8 cellular contexts compared by ENCODE assay signal in genomic region chr16:24729967-24730815, GRCh38. TPM values are rescaled to one million over a fixed set of nuclear protein-coding genes. Genes with fewer than 3 reads are reported as not detected.
A peak's percentile ranks its signal among the peaks of the same experiment; 100 is the strongest.
DNase-seq lines count a peak whose midpoint lies in the region; ATAC-seq and TF ChIP-seq lines count a peak whose summit lies in the region.

No MANE protein-coding gene starts in this region.

- H3K9me3 Mint-ChIP-seq in activated T-helper 2 cell treated with anti-CD3 and anti-CD28 coated beads, Interferon-gamma antibody, Interleukin-2, Interleukin-4, amounts not matched to agents 10 μg/mL and 5 μg/mL and 100 μg/mL, durations not matched to agents 14 hours and 24 hours and 36 hours: no peaks in the 10 kb centered on the region

- H3K4me3 Mint-ChIP-seq in activated T-helper 2 cell treated with anti-CD3 and anti-CD28 coated beads, Interferon-gamma antibody, Interleukin-2, Interleukin-4, amounts not matched to agents 10 μg/mL and 5 μg/mL and 100 μg/mL, durations not matched to agents 14 hours and 24 hours and 36 hours (ENCODE audit: low read depth): peak overlapping the region; percentile 98

- H3K36me3 Mint-ChIP-seq in activated T-helper 2 cell treated with anti-CD3 and anti-CD28 coated beads, Interferon-gamma antibody, Interleukin-2, Interleukin-4, amounts not matched to agents 10 μg/mL and 5 μg/mL and 100 μg/mL, durations not matched to agents 14 hours and 24 hours and 36 hours (ENCODE audit: low read depth): peaks cover 36% of the 10 kb centered on the region

- no peak for TF ChIP-seq CTCF in fibroblast of villous mesenchyme (IDR thresholded peaks at IDR 0.05; ENCODE audit: insufficient read depth, low read depth, low read length)

- peak; percentile 22 for ATAC-seq in GM19025 (IDR thresholded peaks at IDR 0.05; ENCODE audit: low read depth, unreplicated experiment)
- no peak for ATAC-seq in HG02970 (IDR thresholded peaks at IDR 0.05; ENCODE audit: low FRiP score, unreplicated experiment)

- DNase-seq in AG08395 (ENCODE audit: low spot score) (peak; percentile 14), NAMALWA (ENCODE audit: low spot score) (peak; percentile 52), fibroblast of villous mesenchyme (ENCODE audit: low read depth) (peak; percentile 28), occipital lobe (lab: John Stamatoyannopoulos, UW) (peak; percentile 21), NCI-H1930 (lab: John Stamatoyannopoulos, UW) (no peak)
- peak; percentile 26 for DNase-seq in activated T-helper 2 cell treated with anti-CD3 and anti-CD28 coated beads, Interferon-gamma antibody, Interleukin-2, Interleukin-4, amounts not matched to agents 10 μg/mL and 5 μg/mL and 100 μg/mL, durations not matched to agents 14 hours and 24 hours and 36 hours (ENCODE audit: low spot score)

- H3K27ac Mint-ChIP-seq in activated T-helper 2 cell treated with anti-CD3 and anti-CD28 coated beads, Interferon-gamma antibody, Interleukin-2, Interleukin-4, amounts not matched to agents 10 μg/mL and 5 μg/mL and 100 μg/mL, durations not matched to agents 14 hours and 24 hours and 36 hours: peak overlapping the region; percentile 97

- intact Hi-C loops in activated T-helper 2 cell treated with anti-CD3 and anti-CD28 coated beads, Interferon-gamma antibody, Interleukin-2, Interleukin-4, amounts not matched to agents 10 μg/mL and 5 μg/mL and 100 μg/mL, durations not matched to agents 14 hours and 24 hours and 36 hours (cut with micrococcal nuclease): loop anchor here (2.0 to 10.0 kb wide), 3 partner anchors 145 to 285 kb away; partner anchors contain the start of genes ARHGAP17 and RBBP6

- H3K4me1 Mint-ChIP-seq in activated T-helper 2 cell treated with anti-CD3 and anti-CD28 coated beads, Interferon-gamma antibody, Interleukin-2, Interleukin-4, amounts not matched to agents 10 μg/mL and 5 μg/mL and 100 μg/mL, durations not matched to agents 14 hours and 24 hours and 36 hours (ENCODE audit: low read depth): peaks cover 36% of the 10 kb centered on the region

- H3K4me3 ChIP-seq in fibroblast of villous mesenchyme (ENCODE audit: low read depth, low read length): peak overlapping the region; percentile 95

- H3K27me3 Mint-ChIP-seq in activated T-helper 2 cell treated with anti-CD3 and anti-CD28 coated beads, Interferon-gamma antibody, Interleukin-2, Interleukin-4, amounts not matched to agents 10 μg/mL and 5 μg/mL and 100 μg/mL, durations not matched to agents 14 hours and 24 hours and 36 hours (ENCODE audit: low read depth): peaks cover 3% of the 10 kb centered on the region

RNA-seq across cellular contexts. Expression of gene TNRC6A, which starts 0.7 kb away (rescaled TPM):
- total RNA-seq in activated T-helper 2 cell treated with anti-CD3 and anti-CD28 coated beads, Interferon-gamma antibody, Interleukin-2, Interleukin-4, amounts not matched to agents 10 μg/mL and 5 μg/mL and 100 μg/mL, durations not matched to agents 14 hours and 24 hours and 36 hours: 47.3 and 50.3 TPM in 2 replicates
- total RNA-seq in fibroblast of villous mesenchyme (48.0 and 66.9 TPM in 2 replicates), occipital lobe (68.0 TPM)

Comparison
In these comparisons a context has a peak if more than half of its experiments do, and no peak if none do; other contexts are left out.
1. DNase-seq: peak in AG08395 (single experiment), NAMALWA (single experiment), activated T-helper 2 cell treated with anti-CD3 and anti-CD28 coated beads, Interferon-gamma antibody, Interleukin-2, Interleukin-4, amounts not matched to agents 10 μg/mL and 5 μg/mL and 100 μg/mL, durations not matched to agents 14 hours and 24 hours and 36 hours (single experiment), fibroblast of villous mesenchyme (single experiment) and occipital lobe (single experiment); none in NCI-H1930 (0 of 2).